In the genomic region with DNA sequence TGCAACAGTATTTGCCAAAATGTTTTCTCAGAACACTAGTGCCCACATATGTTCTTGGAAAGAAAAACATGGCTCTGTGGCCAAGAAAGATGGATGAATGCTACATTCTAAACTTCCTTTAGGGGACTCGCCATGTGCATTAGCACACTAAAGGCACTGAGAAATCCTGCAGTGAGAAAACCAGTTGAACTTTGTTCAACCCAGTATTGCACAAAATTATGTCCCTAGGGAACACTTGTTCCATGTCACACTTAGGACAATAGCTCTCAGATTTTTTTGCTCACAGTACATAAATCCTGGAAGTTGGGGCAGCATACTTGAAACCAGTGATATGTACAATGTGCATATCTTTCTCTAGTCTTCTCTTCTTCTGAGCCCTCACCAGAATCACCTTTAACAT, we compare ENCODE assay signal across 17 cellular contexts.
DNase-seq lines count a peak whose midpoint lies in the region; ATAC-seq and TF ChIP-seq lines count a peak whose summit lies in the region.
"Had no signal": no experiment of that assay in that cellular context is flagged by ENCODE, and none has a peak within 500 bp of the region (broad histone marks: within the 10 kb centered on the region; RNA-seq: fewer than 3 reads in every experiment).

No MANE protein-coding gene starts in this region.

- DNase-seq in NB4 (ENCODE audit: low read depth) (peak; percentile 13), NCI-H1092 treated with DMSO at 0.1 percent for 48 hours (lab: John Stamatoyannopoulos, UW) (no peak), HPDE6-E6E7 (ENCODE audit: extremely low spot score) (no peak), HCEC 1CT (no peak), kidney glomerular epithelial cell (lab: John Stamatoyannopoulos, UW) (no peak)
- DNase-seq: DMS 273 treated with DMSO at 0.1 percent for 48 hours, GF-D8, NCI-H1092, NCI-H1694, NCI-H226, NCI-H524 treated with DMSO at 0.1 percent for 48 hours, Right ventricle myocardium superior, SK-N-SH had no signal

- ATAC-seq in GM18502 (IDR thresholded peaks at IDR 0.05; ENCODE audit: poor library complexity, unreplicated experiment) (peak; percentile 12), GM19043 (IDR thresholded peaks at IDR 0.05; ENCODE audit: low read depth, unreplicated experiment) (peak; percentile 4), HG02588 (IDR thresholded peaks at IDR 0.05; ENCODE audit: unreplicated experiment) (peak; percentile 10)

- H3K4me3 ChIP-seq in NB4 (ENCODE audit: low read depth, low read length), result no peak overlapping the region
- H3K4me3 ChIP-seq: BLaER1 treated with 17β-estradiol and CSF1 and Interleukin-3, amounts not matched to agents 10 nM and 100 nM had no signal

- TF ChIP-seq POLR2A in NB4 (IDR thresholded peaks at IDR 0.05; ENCODE audit: extremely low read depth, insufficient read length), result no peak

- TF ChIP-seq CTCF in NB4 (IDR thresholded peaks at IDR 0.05; ENCODE audit: low read depth, low read length), result no peak
